Comparison of ENCODE assay signal across 23 cellular contexts in genomic region chr5:140054086-140054689, GRCh38. TPM values are rescaled to one million over a fixed set of nuclear protein-coding genes. Genes with fewer than 3 reads are reported as not detected.
DNase-seq lines count a peak whose midpoint lies in the region; ATAC-seq and TF ChIP-seq lines count a peak whose summit lies in the region.
"Had no signal": no experiment of that assay in that cellular context is flagged by ENCODE, and none has a peak within 500 bp of the region (broad histone marks: within the 10 kb centered on the region; RNA-seq: fewer than 3 reads in every experiment).

No MANE protein-coding gene starts in this region.

- no peaks in the 10 kb centered on the region for H3K9me3 Mint-ChIP-seq in nephron progenitor cell
- H3K9me3 Mint-ChIP-seq: activated CD4-positive, alpha-beta memory T cell treated with anti-CD3 and anti-CD28 coated beads for 36 hours; activated T-helper 2 cell treated with anti-CD3 and anti-CD28 coated beads, Interferon-gamma antibody, Interleukin-2, Interleukin-4, amounts not matched to agents 10 μg/mL and 5 μg/mL and 100 μg/mL, durations not matched to agents 14 hours and 24 hours and 36 hours; CD4-positive, CD25-positive, alpha-beta regulatory T cell; central memory CD8-positive, alpha-beta T cell; nephron; stimulated activated naive CD8-positive, alpha-beta T cell treated with anti-CD3 and anti-CD28 coated beads, Interleukin-15, Interleukin-2, amounts not matched to agents 100 ng/mL and 50 ng/mL, for 24 hours had no signal

- no peak overlapping the region for H3K4me3 Mint-ChIP-seq in nephron progenitor cell
- H3K4me3 Mint-ChIP-seq: activated CD4-positive, alpha-beta memory T cell treated with anti-CD3 and anti-CD28 coated beads for 36 hours; activated naive CD8-positive, alpha-beta T cell; CD4-positive, CD25-positive, alpha-beta regulatory T cell; central memory CD8-positive, alpha-beta T cell; nephron; stimulated activated naive CD8-positive, alpha-beta T cell treated with anti-CD3 and anti-CD28 coated beads, Interleukin-15, Interleukin-2, amounts not matched to agents 100 ng/mL and 50 ng/mL, for 24 hours had no signal

- intact Hi-C loops in left cardiac atrium (cut with DNase I) = no loop called here
- intact Hi-C loops in Right ventricle myocardium superior (cut with DNase I) = no loop called here

- H3K36me3 Mint-ChIP-seq in nephron progenitor cell (ENCODE audit: low read depth) = no peaks in the 10 kb centered on the region
- H3K36me3 Mint-ChIP-seq: activated CD4-positive, alpha-beta memory T cell treated with anti-CD3 and anti-CD28 coated beads for 36 hours; activated naive CD8-positive, alpha-beta T cell; CD4-positive, CD25-positive, alpha-beta regulatory T cell had no signal

- H3K27me3 Mint-ChIP-seq in nephron progenitor cell (ENCODE audit: low read depth, poor library complexity) = peaks cover 12% of the 10 kb centered on the region

- TF ChIP-seq CTCF in nephron progenitor cell (IDR thresholded peaks at IDR 0.05) = no peak

- no peak overlapping the region for H3K27ac Mint-ChIP-seq in nephron progenitor cell
- H3K27ac Mint-ChIP-seq: activated CD4-positive, alpha-beta memory T cell treated with anti-CD3 and anti-CD28 coated beads for 36 hours; activated naive CD8-positive, alpha-beta T cell; activated T-helper 2 cell treated with anti-CD3 and anti-CD28 coated beads, Interferon-gamma antibody, Interleukin-2, Interleukin-4, amounts not matched to agents 10 μg/mL and 5 μg/mL and 100 μg/mL, durations not matched to agents 14 hours and 24 hours and 36 hours; CD4-positive, CD25-positive, alpha-beta regulatory T cell; nephron; stimulated activated naive CD8-positive, alpha-beta T cell treated with anti-CD3 and anti-CD28 coated beads, Interleukin-15, Interleukin-2, amounts not matched to agents 100 ng/mL and 50 ng/mL, for 24 hours had no signal

- DNase-seq in left cardiac atrium = no peak
- DNase-seq in Right ventricle myocardium superior = no peak
- DNase-seq in NCI-H748 (lab: John Stamatoyannopoulos, UW; ENCODE audit: unreplicated experiment) = peak; percentile 31
- peak; percentile 8 for DNase-seq in iris pigment epithelial cell (ENCODE audit: low read depth)
- DNase-seq in SIG-M5 treated with dmso at 0.1 percent for 504 hours (lab: John Stamatoyannopoulos, UW; ENCODE audit: unreplicated experiment) = no peak
- no peak for DNase-seq in nephron progenitor cell
- DNase-seq in central memory CD4-positive, alpha-beta T cell = no peak
- DNase-seq: activated CD4-positive, alpha-beta memory T cell treated with anti-CD3 and anti-CD28 coated beads for 36 hours; CD4-positive, CD25-positive, alpha-beta regulatory T cell; heart left ventricle; NCI-H1092 treated with DMSO at 0.1 percent for 48 hours; NCI-H2081; NCI-H446 treated with DMSO at 0.1 percent for 48 hours; ovary; Peyer's patch; stimulated activated CD4-positive, alpha-beta T cell treated with anti-CD3 and anti-CD28 coated beads, Interleukin-15, amount 100 ng/mL, for 24 hours had no signal

- H3K4me1 Mint-ChIP-seq in nephron progenitor cell = no peaks in the 10 kb centered on the region
- H3K4me1 Mint-ChIP-seq: CD4-positive, CD25-positive, alpha-beta regulatory T cell; central memory CD8-positive, alpha-beta T cell; nephron had no signal

- peak; percentile 39 to 47 for ATAC-seq in left cardiac atrium
- ATAC-seq in Right ventricle myocardium superior (ENCODE audit: poor library complexity) = no peak
- ATAC-seq: activated CD4-positive, CD25-positive, alpha-beta regulatory T cell treated with anti-CD3 and anti-CD28 coated beads, Interleukin-2, amount 50 U/mL, for 24 hours had no signal

RNA-seq across cellular contexts. Expression of gene NRG2, which starts 11.1 kb away (rescaled TPM):
- 1 to 10 TPM; 1.1 to 1.3 TPM for total RNA-seq in left cardiac atrium
- total RNA-seq in Right ventricle myocardium superior = 2.1 TPM
- total RNA-seq: activated CD4-positive, alpha-beta memory T cell treated with anti-CD3 and anti-CD28 coated beads for 36 hours; activated T-helper 2 cell treated with anti-CD3 and anti-CD28 coated beads, Interferon-gamma antibody, Interleukin-2, Interleukin-4, amounts not matched to agents 10 μg/mL and 5 μg/mL and 100 μg/mL, durations not matched to agents 14 hours and 24 hours and 36 hours; CD4-positive, CD25-positive, alpha-beta regulatory T cell; LHCN-M2 had no signal

RNA-seq across cellular contexts. Expression of gene PURA, which starts 59.7 kb away (rescaled TPM):
- total RNA-seq in left cardiac atrium (10 to 100 TPM; 27.3 to 27.4 TPM), Right ventricle myocardium superior (22.2 TPM)

Comparison
In these comparisons a context has a peak if more than half of its experiments do, and no peak if none do; other contexts are left out.
1. DNase-seq: peak in NCI-H748 (single experiment) and iris pigment epithelial cell (single experiment); none in left cardiac atrium (single experiment), Right ventricle myocardium superior (single experiment), SIG-M5 treated with dmso at 0.1 percent for 504 hours (single experiment), nephron progenitor cell (single experiment) and central memory CD4-positive, alpha-beta T cell (single experiment).